Comparison of ENCODE assay signal across 8 cellular contexts in the genomic region with DNA sequence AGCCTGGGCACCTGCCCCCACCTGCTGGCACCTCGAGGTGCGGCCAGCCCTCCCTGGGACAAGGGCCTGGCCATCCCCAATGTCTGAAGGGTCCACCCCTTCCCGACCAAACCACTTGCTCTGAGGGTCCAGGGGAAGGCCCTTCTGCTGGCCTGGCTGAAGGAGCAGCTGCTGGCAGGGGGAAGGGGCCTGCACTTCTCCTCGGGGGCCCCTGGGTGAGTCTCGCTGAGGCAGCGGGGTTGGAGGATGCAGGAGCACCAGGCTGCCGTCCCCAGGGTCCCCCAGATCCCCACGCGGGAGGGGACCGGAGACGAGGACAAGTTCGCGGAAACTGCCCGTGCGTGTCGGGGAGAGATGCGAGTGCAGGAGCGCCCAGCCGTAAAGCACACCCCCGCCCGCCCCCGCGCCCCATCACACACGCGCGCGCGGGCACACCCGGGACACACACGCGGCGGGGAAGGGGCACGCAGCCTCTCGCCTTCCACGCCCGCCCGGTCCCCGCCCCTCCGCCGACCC. TPM values are rescaled to one million over a fixed set of nuclear protein-coding genes. Genes with fewer than 3 reads are reported as not detected.
DNase-seq lines count a peak whose midpoint lies in the region; ATAC-seq, FAIRE-seq and TF ChIP-seq lines count a peak whose summit lies in the region.

No MANE protein-coding gene starts in this region.

- H4K91ac ChIP-seq in H1 (replicated peaks; ENCODE audit: insufficient read length, low read length) = peak overlapping the region; percentile 96

- H3K14ac ChIP-seq in H1 (ENCODE audit: insufficient read length) = no peak overlapping the region

- H3K4me1 Mint-ChIP-seq in CD8-positive, alpha-beta T cell (ENCODE audit: low read depth) = peaks cover 2% of the 10 kb centered on the region
- H3K4me1 Mint-ChIP-seq in activated CD4-positive, alpha-beta T cell treated with anti-CD3 and anti-CD28 coated beads, Interleukin-2, amount 10 ng/mL, durations not matched to agents 24 days and 14 days = no peaks in the 10 kb centered on the region

- H3K79me2 ChIP-seq in H1 (ENCODE audit: control insufficient read depth in 1 of 2, insufficient read depth in 2 of 2, low read length in 2 of 2) = peaks cover 0 to 23% of the 10 kb centered on the region in 2 experiments; a peak in 1 of 4 replicates

- no peaks in the 10 kb centered on the region for H3K36me3 ChIP-seq in CD8-positive, alpha-beta T cell (ENCODE audit: insufficient read depth, low read length)
- H3K36me3 ChIP-seq in H1 (ENCODE audit: control insufficient read depth in 2 of 4, insufficient read depth in 4 of 4, low read length in 3 of 4) = no peaks in the 10 kb centered on the region

- intact Hi-C loops in CD8-positive, alpha-beta T cell (cut with DNase I, micrococcal nuclease) = loop anchor here (2.0 to 10.0 kb wide), 2 partner anchors 181 to 263 kb away; a partner anchor contains a TSS
- intact Hi-C loops in activated CD4-positive, alpha-beta T cell treated with anti-CD3 and anti-CD28 coated beads, Interleukin-2, amount 10 ng/mL, durations not matched to agents 24 days and 14 days (cut with micrococcal nuclease) = no loop called here

- TF ChIP-seq EP300 in H1 (IDR thresholded peaks at IDR 0.05; ENCODE audit: borderline replicate concordance in 1 of 2, low read depth in 2 of 2, low read length in 2 of 2) = 0 out of 3 replicates have a peak, but pooled peaks of 1 of the 2 experiments have one; percentile 34

- in situ Hi-C loops in G401 (cut with HindIII; ENCODE audit: low sequenced_read_pairs) = no loop called here

- H3K4me3 Mint-ChIP-seq in CD8-positive, alpha-beta T cell = peak overlapping the region; percentile 72
- H3K4me3 Mint-ChIP-seq in activated CD4-positive, alpha-beta T cell treated with anti-CD3 and anti-CD28 coated beads, Interleukin-2, amount 10 ng/mL, durations not matched to agents 24 days and 14 days = peak overlapping the region; percentile 49

- peak; percentile 13 to 71 (median 43) for DNase-seq in CD8-positive, alpha-beta T cell
- DNase-seq in activated CD4-positive, alpha-beta T cell treated with anti-CD3 and anti-CD28 coated beads, Interleukin-2, amount 10 ng/mL, durations not matched to agents 24 days and 14 days = peak; percentile 77
- DNase-seq in H1 (ENCODE audit: low read depth in 1 of 2, low spot score in 2 of 2) (peak in 1 of 2 experiments; percentile 69), skeletal muscle cell (ENCODE audit: low read depth) (no peak), DMS 273 (lab: John Stamatoyannopoulos, UW; ENCODE audit: unreplicated experiment) (no peak), G401 (ENCODE audit: low spot score) (no peak), NCI-H510A treated with DMSO at 0.1 percent for 48 hours (lab: John Stamatoyannopoulos, UW) (no peak), NCI-H2196 treated with DMSO at 0.1 percent for 48 hours (lab: John Stamatoyannopoulos, UW; ENCODE audit: unreplicated experiment) (no peak)

- H3K4ac ChIP-seq in H1 (replicated peaks; ENCODE audit: insufficient read length, low read depth, low read length) = no peak overlapping the region

- H2BK5ac ChIP-seq in H1 (ENCODE audit: low read depth, low read length) = peak overlapping the region; percentile 60; the same call in 1 of the 2 replicates

- no peak overlapping the region for H3K27ac ChIP-seq in CD8-positive, alpha-beta T cell (ENCODE audit: low read depth, low read length)
- no peak overlapping the region for H3K27ac ChIP-seq in H1 (ENCODE audit: low read depth, low read length)

- H3K9me3 ChIP-seq in CD8-positive, alpha-beta T cell (ENCODE audit: low read length) = no peaks in the 10 kb centered on the region
- no peaks in the 10 kb centered on the region for H3K9me3 ChIP-seq in H1 (ENCODE audit: insufficient read depth in 2 of 2, low read depth in 1 of 2, low read length in 1 of 2)

- TF ChIP-seq CTCF in CD8-positive, alpha-beta T cell (IDR thresholded peaks at IDR 0.05) = no peak
- no peak for TF ChIP-seq CTCF in H1 (IDR thresholded peaks at IDR 0.05; ENCODE audit: control extremely low read depth in 1 of 3, insufficient read depth in 1 of 3, low read depth in 1 of 3, low read length in 3 of 3)

- peak overlapping the region; percentile 89 for H4K8ac ChIP-seq in H1 (ENCODE audit: extremely low read depth, insufficient read depth, low read length)

- peak overlapping the region; percentile 37 for H3K4me3 ChIP-seq in CD8-positive, alpha-beta T cell (ENCODE audit: low read depth, low read length)
- H3K4me3 ChIP-seq in H1 (ENCODE audit: extremely low read depth in 1 of 4, insufficient read depth in 2 of 4, low read depth in 3 of 4, low read length in 4 of 4) (peak overlapping the region; percentile 40 to 69 (median 44)), skeletal muscle cell (ENCODE audit: low read depth, low read length) (peak overlapping the region; percentile 34)

- peaks cover 11% of the 10 kb centered on the region for H3K4me1 ChIP-seq in CD8-positive, alpha-beta T cell (ENCODE audit: insufficient read depth, low read length)
- H3K4me1 ChIP-seq in H1 (replicated peaks in 1 of 4; ENCODE audit: control insufficient read depth in 3 of 4, insufficient read depth in 4 of 4, low read length in 3 of 4) = peaks cover 0 to 14% (median 9%) of the 10 kb centered on the region in 4 experiments; a peak in 5 of 7 replicates

- no peaks in the 10 kb centered on the region for H3K9me3 Mint-ChIP-seq in CD8-positive, alpha-beta T cell
- no peaks in the 10 kb centered on the region for H3K9me3 Mint-ChIP-seq in activated CD4-positive, alpha-beta T cell treated with anti-CD3 and anti-CD28 coated beads, Interleukin-2, amount 10 ng/mL, durations not matched to agents 24 days and 14 days

- no peak; a peak in 1 of 3 replicates for TF ChIP-seq POLR2A in H1 (IDR thresholded peaks at IDR 0.05; ENCODE audit: control extremely low read depth in 1 of 2, low read depth in 2 of 2, low read length in 2 of 2)

- POLR2A ChIA-PET in CD8-positive, alpha-beta T cell (lab: Charles Lee) = no interaction called here
- POLR2A ChIA-PET in H1 (lab: Charles Lee; ENCODE audit: partially characterized antibody) = interaction anchor here (0.6 to 1.0 kb wide), 3 partner anchors 9 to 25 kb away, joined by 3 to 4 read pairs (median 3); no protein-coding TSS in a partner anchor

- H2BK15ac ChIP-seq in H1 (ENCODE audit: low read length) = 0 out of 2 replicates have a peak overlapping the region, but pooled peaks have one; percentile 81

- H2AFZ ChIP-seq in H1 (ENCODE audit: low read length) = no peak overlapping the region

- H4K5ac ChIP-seq in H1 (ENCODE audit: insufficient read length, low read depth, low read length) = peak overlapping the region; percentile 33

- H3K9ac ChIP-seq in H1 (replicated peaks in 1 of 4; ENCODE audit: extremely low read depth in 1 of 4, low read depth in 3 of 4, low read length in 3 of 4) = no peak overlapping the region

- peaks cover 5% of the 10 kb centered on the region for H3K79me1 ChIP-seq in H1 (ENCODE audit: low read depth, low read length)

- no peak overlapping the region for H2AK5ac ChIP-seq in H1 (ENCODE audit: low read depth, low read length)

- FAIRE-seq in H1 (lab: Jason Lieb, UNC) = no peak

- no peak overlapping the region for H2BK120ac ChIP-seq in H1 (replicated peaks; ENCODE audit: low read depth, low read length)

- CTCF ChIA-PET in CD8-positive, alpha-beta T cell (lab: Charles Lee) = no interaction called here
- CTCF ChIA-PET in H1 (lab: Charles Lee; ENCODE audit: partially characterized antibody) = interaction anchor here (0.7 to 2.0 kb wide), 5 partner anchors 15 to 149 kb away, joined by 3 to 5 read pairs (median 5); no protein-coding TSS in a partner anchor

- WGBS in H1 (ENCODE audit: extremely low coverage in 1 of 2, insufficient coverage in 1 of 2, insufficient read length in 1 of 2, insufficient replicate concordance in 2 of 2, low coverage in 1 of 2, low lambda C conversion rate in 2 of 2, missing lambda C conversion rate in 1 of 2), 2 experiments = 12% methylated on average over 21 of the region's 40 CpGs; no CpG with 5 or more reads in 1 of the 2 experiments

- peak; percentile 65 for ATAC-seq in CD8-positive, alpha-beta T cell

- no peak overlapping the region for H3K23ac ChIP-seq in H1 (ENCODE audit: insufficient read length)

- H2BK20ac ChIP-seq in H1 (ENCODE audit: low read length) = no peak overlapping the region

- H2BK12ac ChIP-seq in H1 (ENCODE audit: low read depth, low read length) = peak overlapping the region; percentile 60; the same call in 1 of the 2 replicates

- peaks cover 0 to 16% of the 10 kb centered on the region in 2 experiments for H4K20me1 ChIP-seq in H1 (replicated peaks in 1 of 2; ENCODE audit: control insufficient read depth in 1 of 2, insufficient read depth in 2 of 2, low read length in 2 of 2)

- peaks cover 3% of the 10 kb centered on the region; the same call in 1 of the 2 replicates for H3K23me2 ChIP-seq in H1 (ENCODE audit: low read depth, low read length)

- peak overlapping the region; percentile 43 to 71 for H3K4me2 ChIP-seq in H1 (ENCODE audit: insufficient read depth in 1 of 2, low read depth in 2 of 2, low read length in 2 of 2)

- peaks cover 10% of the 10 kb centered on the region for H3K27me3 Mint-ChIP-seq in CD8-positive, alpha-beta T cell (ENCODE audit: low read depth)
- peaks cover 16% of the 10 kb centered on the region for H3K27me3 Mint-ChIP-seq in activated CD4-positive, alpha-beta T cell treated with anti-CD3 and anti-CD28 coated beads, Interleukin-2, amount 10 ng/mL, durations not matched to agents 24 days and 14 days

- H3K27ac Mint-ChIP-seq in CD8-positive, alpha-beta T cell = no peak overlapping the region
- H3K27ac Mint-ChIP-seq in activated CD4-positive, alpha-beta T cell treated with anti-CD3 and anti-CD28 coated beads, Interleukin-2, amount 10 ng/mL, durations not matched to agents 24 days and 14 days = no peak overlapping the region

- peaks cover 12% of the 10 kb centered on the region for H3K27me3 ChIP-seq in CD8-positive, alpha-beta T cell (ENCODE audit: insufficient read depth, low read length)
- peaks cover 0 to 4% (median 0%) of the 10 kb centered on the region in 4 experiments; a peak in 2 of 7 replicates for H3K27me3 ChIP-seq in H1 (replicated peaks in 1 of 4; ENCODE audit: control insufficient read depth in 3 of 4, extremely low read depth in 1 of 4, insufficient read depth in 3 of 4, low read length in 3 of 4)

- peak overlapping the region; percentile 71 for H3K18ac ChIP-seq in H1 (ENCODE audit: extremely low read depth, low read length)

- no peak overlapping the region for H3K56ac ChIP-seq in H1 (replicated peaks; ENCODE audit: insufficient read length, low read depth, low read length)

- no peak for TF ChIP-seq RAD21 in H1 (IDR thresholded peaks at IDR 0.05 in 1 of 2, conservative IDR thresholded peaks at IDR 0.05 in 1 of 2; ENCODE audit: low read depth in 2 of 2, low read length in 2 of 2)

- H3K36me3 Mint-ChIP-seq in CD8-positive, alpha-beta T cell = no peaks in the 10 kb centered on the region
- no peaks in the 10 kb centered on the region for H3K36me3 Mint-ChIP-seq in activated CD4-positive, alpha-beta T cell treated with anti-CD3 and anti-CD28 coated beads, Interleukin-2, amount 10 ng/mL, durations not matched to agents 24 days and 14 days (ENCODE audit: low read depth)

RNA-seq across cellular contexts. Expression of a gene that starts 0.7 kb away (rescaled TPM):
- 1 to 10 TPM; 1.5 to 1.9 TPM for total RNA-seq in CD8-positive, alpha-beta T cell
- 0.05 and 0.07 TPM in 2 replicates for total RNA-seq in activated CD4-positive, alpha-beta T cell treated with anti-CD3 and anti-CD28 coated beads, Interleukin-2, amount 10 ng/mL, durations not matched to agents 24 days and 14 days
- total RNA-seq in H1 (2021; fragmentation: NEBNext Ultra II Directional; extraction: Animal tissue kit (Norgen Biotek cat#: 25700)) = 27.2 and 28.7 TPM in 2 replicates
- polyA plus RNA-seq in H1 (2011; rRNA removed) = 14.0 and 27.4 TPM in 2 replicates
- polyA plus RNA-seq in H1 (2011; cell fraction: cytosol; rRNA removed) = 21.0 TPM
- polyA plus RNA-seq in H1 (2011; cell fraction: nucleus; rRNA removed) = 192 TPM
- polyA plus RNA-seq in H1 (2012, experiment 1 of 2) = 17.0 to 33.1 TPM (median 28.7 TPM) in 4 replicates
- polyA plus RNA-seq in H1 (2012, experiment 2 of 2) = 13.4 TPM
- polyA plus RNA-seq in H1 (2013, experiment 1 of 2) = 23.4 TPM
- 21.4 TPM for polyA plus RNA-seq in H1 (2013, experiment 2 of 2)
- 19.8 and 20.5 TPM in 2 replicates for polyA minus RNA-seq in H1 (2011; rRNA and poly(A)+ RNA removed)
- polyA minus RNA-seq in H1 (2011; cell fraction: cytosol; rRNA and poly(A)+ RNA removed) = 16.3 TPM
- 43.3 TPM for polyA minus RNA-seq in H1 (2011; cell fraction: nucleus; rRNA and poly(A)+ RNA removed)
- total RNA-seq in G401 (2014; rRNA removed; shearing (Covaris generic)) = 14.8 and 21.8 TPM in 2 replicates

RNA-seq across cellular contexts. Expression of a gene that starts 56.1 kb away (rescaled TPM):
- not detected for total RNA-seq in CD8-positive, alpha-beta T cell
- total RNA-seq in activated CD4-positive, alpha-beta T cell treated with anti-CD3 and anti-CD28 coated beads, Interleukin-2, amount 10 ng/mL, durations not matched to agents 24 days and 14 days = not detected in 2 replicates
- not detected in 2 replicates for total RNA-seq in H1 (2021; fragmentation: NEBNext Ultra II Directional; extraction: Animal tissue kit (Norgen Biotek cat#: 25700))
- polyA plus RNA-seq in H1 (2011; rRNA removed) = not detected in 2 replicates
- polyA plus RNA-seq in H1 (2011; cell fraction: cytosol; rRNA removed) = not detected
- polyA plus RNA-seq in H1 (2011; cell fraction: nucleus; rRNA removed) = 0.06 TPM
- 0.19 TPM in 1 of 4 replicates, not detected in the others for polyA plus RNA-seq in H1 (2012, experiment 1 of 2)
- polyA plus RNA-seq in H1 (2012, experiment 2 of 2) = not detected
- polyA plus RNA-seq in H1 (2013, experiment 1 of 2) = not detected
- not detected for polyA plus RNA-seq in H1 (2013, experiment 2 of 2)
- polyA minus RNA-seq in H1 (2011; rRNA and poly(A)+ RNA removed) = not detected in 2 replicates
- polyA minus RNA-seq in H1 (2011; cell fraction: cytosol; rRNA and poly(A)+ RNA removed) = not detected
- polyA minus RNA-seq in H1 (2011; cell fraction: nucleus; rRNA and poly(A)+ RNA removed) = not detected
- total RNA-seq in G401 (2014; rRNA removed; shearing (Covaris generic)) = 1.5 and 2.6 TPM in 2 replicates

Comparison
In these comparisons a context has a peak if more than half of its experiments do, and no peak if none do; other contexts are left out.
1. DNase-seq: peak in CD8-positive, alpha-beta T cell (7 of 7) and activated CD4-positive, alpha-beta T cell treated with anti-CD3 and anti-CD28 coated beads, Interleukin-2, amount 10 ng/mL, durations not matched to agents 24 days and 14 days (single experiment); none in skeletal muscle cell (single experiment), DMS 273 (single experiment), G401 (single experiment), NCI-H510A treated with DMSO at 0.1 percent for 48 hours (single experiment) and NCI-H2196 treated with DMSO at 0.1 percent for 48 hours (single experiment).
2. Peak in every context shown above with its lines, with median percentiles within 50 percentile points of each other: H3K4me3 ChIP-seq.